ENCODE assay signal across 8 cellular contexts in genomic region chr2:197813093-197813787, GRCh38. TPM values are rescaled to one million over a fixed set of nuclear protein-coding genes. Genes with fewer than 3 reads are reported as not detected.
A peak's percentile ranks its signal among the peaks of the same experiment; 100 is the strongest.
DNase-seq lines count a peak whose midpoint lies in the region; ATAC-seq, FAIRE-seq and TF ChIP-seq lines count a peak whose summit lies in the region.

No MANE protein-coding gene starts in this region.

- in situ Hi-C loops in brain microvascular endothelial cell (cut with HindIII; ENCODE audit: low pct_ligation_motif_present, low sequenced_read_pairs): no loop called here

- POLR2A ChIA-PET in A549 (lab: Yijun Ruan, JAX): no interaction called here

- no peak for FAIRE-seq in A549 (lab: Jason Lieb, UNC)

- no peaks in the 10 kb centered on the region for H3K9me3 ChIP-seq in A549

- peak; percentile 31 to 61 for DNase-seq in A549 (ENCODE audit: low read depth in 1 of 2, low spot score in 1 of 2)
- peak; percentile 46 for DNase-seq in M059J (ENCODE audit: low read depth)
- peak; percentile 29 for DNase-seq in brain microvascular endothelial cell
- DNase-seq in myocyte (ENCODE audit: low read depth): peak; percentile 21
- DNase-seq in inferior parietal cortex (ENCODE audit: extremely low spot score): no peak
- no peak for DNase-seq in activated CD4-positive, CD25-positive, alpha-beta regulatory T cell treated with anti-CD3 and anti-CD28 coated beads, Interleukin-2, amount 50 U/mL, for 72 hours
- DNase-seq in activated effector memory CD4-positive, alpha-beta T cell treated with Interleukin-2 at 50 U/mL for 16 hours: no peak

- no peaks in the 10 kb centered on the region for H3K36me3 ChIP-seq in brain microvascular endothelial cell (replicated peaks)

- no peak overlapping the region for H3K27ac ChIP-seq in A549
- no peak overlapping the region for H3K27ac ChIP-seq in brain microvascular endothelial cell

- CTCF ChIA-PET in A549 (lab: Yijun Ruan, JAX): interaction anchor here (0.8 to 1.2 kb wide), 5 partner anchors 12 to 354 kb away, joined by 3 to 6 read pairs (median 3); no protein-coding TSS in a partner anchor

- TF ChIP-seq EP300 in A549 (IDR thresholded peaks at IDR 0.05): no peak

- no peak overlapping the region for H3K4me2 ChIP-seq in A549

- no peaks in the 10 kb centered on the region for H3K4me1 ChIP-seq in A549

- 9% methylated on average over 3 of the region's 3 CpGs for WGBS in A549 (ENCODE audit: missing lambda C conversion rate)

- H3K27me3 ChIP-seq in brain microvascular endothelial cell (replicated peaks): no peaks in the 10 kb centered on the region

- no peak overlapping the region for H3K4me3 ChIP-seq in A549
- H3K4me3 ChIP-seq in brain microvascular endothelial cell (ENCODE audit: low read depth, low read length): no peak overlapping the region

- peak; percentile 74 to 81 for ATAC-seq in A549

- TF ChIP-seq CTCF in A549 (IDR thresholded peaks at IDR 0.05): peak; percentile 48
- peak; percentile 63 for TF ChIP-seq CTCF in GM12873 (IDR thresholded peaks at IDR 0.05; ENCODE audit: insufficient read depth, low read depth, low read length, missing control alignments)
- peak; percentile 78 for TF ChIP-seq CTCF in brain microvascular endothelial cell (IDR thresholded peaks at IDR 0.05; ENCODE audit: low read depth, low read length, missing control alignments)

- no peak for TF ChIP-seq POLR2A in A549 (IDR thresholded peaks at IDR 0.05; ENCODE audit: low read length)

- no peak; a peak in 1 of 5 replicates for TF ChIP-seq RAD21 in A549 (conservative IDR thresholded peaks at IDR 0.05 in 1 of 2, IDR thresholded peaks at IDR 0.05 in 1 of 2)

TF ChIP-seq in A549, 52 proteins besides CTCF, POLR2A, EP300 and RAD21:
- TF ChIP-seq MYC (IDR thresholded peaks at IDR 0.05; ENCODE audit: borderline replicate concordance, low read length) (no peak), MAFK (IDR thresholded peaks at IDR 0.05; ENCODE audit: partially characterized antibody) (peak; percentile 59), NFE2L2 (conservative IDR thresholded peaks at IDR 0.05; ENCODE audit: low read length) (peak; percentile 25; the same call in 1 of the 2 replicates), E2F6 (IDR thresholded peaks at IDR 0.05; ENCODE audit: borderline replicate concordance, low read depth) (no peak), TP53 (CRISPR knock-in tag; IDR thresholded peaks at IDR 0.05) (no peak), RFX5 (IDR thresholded peaks at IDR 0.05) (no peak), ATOH8 (CRISPR knock-in tag; IDR thresholded peaks at IDR 0.05; ENCODE audit: low read depth) (no peak), PHF8 (IDR thresholded peaks at IDR 0.05; ENCODE audit: borderline replicate concordance, low read depth) (no peak), ZNF302 (CRISPR knock-in tag; IDR thresholded peaks at IDR 0.05) (no peak), ELK1 (IDR thresholded peaks at IDR 0.05; ENCODE audit: low read depth, low read length) (no peak), TFCP2L1 (CRISPR knock-in tag; IDR thresholded peaks at IDR 0.05) (no peak), HOXB13 (CRISPR knock-in tag; IDR thresholded peaks at IDR 0.05; ENCODE audit: low read depth) (no peak), KDM5A (IDR thresholded peaks at IDR 0.05) (no peak), CEBPB (IDR thresholded peaks at IDR 0.05) (no peak), HES2 (IDR thresholded peaks at IDR 0.05) (no peak)

RNA-seq across cellular contexts. Expression of gene PLCL1, which starts 8.8 kb away (rescaled TPM):
- 0.03 and 0.05 TPM in 2 replicates for polyA plus RNA-seq in A549 (2011; rRNA removed)
- not detected in 2 replicates for polyA plus RNA-seq in A549 (2012; cell fraction: cytosol; rRNA removed)
- not detected in 2 replicates for polyA plus RNA-seq in A549 (2012; cell fraction: nucleus; rRNA removed)
- polyA plus RNA-seq in A549 (2017; fragmentation: RNase III; extraction: RNeasy Plus Mini Kit Qiagen cat#74134 plus additional on column Dnase treatment): 0.03 TPM in 1 of 3 replicates, not detected in the others
- polyA minus RNA-seq in A549 (2011; rRNA and poly(A)+ RNA removed): not detected in 2 replicates
- total RNA-seq in M059J (2014; rRNA removed; shearing (Covaris generic)): 0.02 TPM in 1 of 2 replicates, not detected in the other
- 0.83 and 2.5 TPM in 2 replicates for total RNA-seq in myocyte
- polyA plus RNA-seq in myocyte (2012): 0.25 TPM

RNA-seq across cellular contexts. Expression of gene BOLL, which starts 28.1 kb away (rescaled TPM):
- polyA plus RNA-seq in A549 (2011; rRNA removed) (not detected in 2 replicates), A549 (2017; fragmentation: RNase III; extraction: RNeasy Plus Mini Kit Qiagen cat#74134 plus additional on column Dnase treatment) (0.08 TPM in 1 of 3 replicates, not detected in the others)
- polyA plus RNA-seq in A549 (2012; cell fraction: cytosol; rRNA removed): not detected in 2 replicates
- not detected in 2 replicates for polyA plus RNA-seq in A549 (2012; cell fraction: nucleus; rRNA removed)
- polyA minus RNA-seq in A549 (2011; rRNA and poly(A)+ RNA removed): not detected in 2 replicates
- not detected in 2 replicates for total RNA-seq in M059J (2014; rRNA removed; shearing (Covaris generic))
- 0.16 and 2.4 TPM in 2 replicates for total RNA-seq in myocyte
- not detected for polyA plus RNA-seq in myocyte (2012)

Comparison
In these comparisons a context has a peak if more than half of its experiments do, and no peak if none do; other contexts are left out.
1. DNase-seq: peak in A549 (2 of 2), M059J (single experiment), brain microvascular endothelial cell (single experiment) and myocyte (single experiment); none in inferior parietal cortex (single experiment), activated CD4-positive, CD25-positive, alpha-beta regulatory T cell treated with anti-CD3 and anti-CD28 coated beads, Interleukin-2, amount 50 U/mL, for 72 hours (single experiment) and activated effector memory CD4-positive, alpha-beta T cell treated with Interleukin-2 at 50 U/mL for 16 hours (single experiment).
2. Peak in every context shown above with its lines, with median percentiles within 50 percentile points of each other: CTCF ChIP-seq.